Comparison of ENCODE assay signal across 17 cellular contexts in the genomic region with DNA sequence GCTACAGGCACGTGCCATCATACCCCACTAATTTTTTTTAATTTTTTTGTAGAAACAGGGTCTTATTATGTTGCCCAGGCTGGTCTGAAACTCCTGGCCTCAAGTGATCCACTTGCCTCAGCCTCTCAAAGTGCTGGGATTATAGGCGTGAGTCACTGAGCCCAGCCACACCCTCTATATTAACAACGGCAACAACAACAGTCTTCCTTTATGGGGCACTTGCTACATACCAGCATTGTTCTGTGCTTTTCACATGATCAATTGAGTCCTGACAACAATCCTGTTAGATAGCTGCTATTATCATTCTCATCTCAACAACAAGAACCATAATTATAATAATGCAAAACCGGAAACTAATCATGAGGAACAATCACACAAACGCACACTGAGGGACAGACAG. TPM values are rescaled to one million over a fixed set of nuclear protein-coding genes. Genes with fewer than 3 reads are reported as not detected.
DNase-seq lines count a peak whose midpoint lies in the region; ATAC-seq and TF ChIP-seq lines count a peak whose summit lies in the region.
"Had no signal": no experiment of that assay in that cellular context is flagged by ENCODE, and none has a peak within 500 bp of the region (broad histone marks: within the 10 kb centered on the region; RNA-seq: fewer than 3 reads in every experiment).

No MANE protein-coding gene starts in this region.

- H3K4me3 ChIP-seq in adipocyte (ENCODE audit: low read length): no peak overlapping the region
- H3K4me3 ChIP-seq: thoracic aorta had no signal

- no peaks in the 10 kb centered on the region for H3K9me3 ChIP-seq in adipocyte (ENCODE audit: control insufficient read depth, low read length)
- H3K9me3 ChIP-seq: thoracic aorta had no signal

- DNase-seq in HT1080 (ENCODE audit: low read depth) (peak; percentile 64), adipocyte (ENCODE audit: low read depth) (peak; percentile 72), left colon (no peak), amniotic stem cell (lab: John Stamatoyannopoulos, UW) (no peak), NCI-H1092 (lab: John Stamatoyannopoulos, UW) (no peak)
- no peak for DNase-seq in activated naive CD4-positive, alpha-beta T cell treated with Interleukin-2 at 50 U/mL for 16 hours
- DNase-seq in stimulated activated naive CD8-positive, alpha-beta T cell treated with anti-CD3 and anti-CD28 coated beads, Interleukin-15, Interleukin-2, amounts not matched to agents 100 U/mL and 50 U/mL, for 24 hours: no peak
- DNase-seq: aorta; effector memory CD8-positive, alpha-beta T cell; KG1; NCI-H2227 treated with DMSO at 0.1 percent for 48 hours; retina had no signal

- peak; percentile 92 for ATAC-seq in left colon
- ATAC-seq in stimulated activated naive CD8-positive, alpha-beta T cell treated with anti-CD3 and anti-CD28 coated beads, Interleukin-15, Interleukin-2, amounts not matched to agents 100 U/mL and 50 U/mL, for 24 hours: no peak
- ATAC-seq: effector memory CD8-positive, alpha-beta T cell had no signal

- peaks cover 40% of the 10 kb centered on the region for H3K36me3 ChIP-seq in adipocyte (ENCODE audit: control insufficient read depth, insufficient read depth, low read length, severe bottlenecking)

- peaks cover 10% of the 10 kb centered on the region for H3K4me1 ChIP-seq in adipocyte (ENCODE audit: control insufficient read depth, insufficient read depth, low read length)

- no peak for TF ChIP-seq CTCF in 22Rv1 (IDR thresholded peaks at IDR 0.05)

- peak overlapping the region; percentile 73 for H3K27ac ChIP-seq in 22Rv1
- H3K27ac ChIP-seq: VCaP had no signal

- H3K27me3 ChIP-seq in adipocyte (replicated peaks; ENCODE audit: control insufficient read depth, insufficient read depth, low read length): no peaks in the 10 kb centered on the region

- no peak overlapping the region for H3K9ac ChIP-seq in adipocyte (ENCODE audit: low read length)

- intact Hi-C loops in left colon (cut with DNase I, micrococcal nuclease): no loop called here

RNA-seq across cellular contexts. Expression of gene ARL5C, which starts 12.6 kb away (rescaled TPM):
- not detected in 2 replicates for total RNA-seq in HT1080 (2014; rRNA removed; shearing (Covaris generic))
- polyA plus RNA-seq in HT1080 (2015; cell fraction: cytosol; rRNA removed): not detected in 2 replicates
- not detected in 2 replicates for polyA plus RNA-seq in HT1080 (2015; cell fraction: nucleus; rRNA removed)
- total RNA-seq in left colon: under 1 TPM in 1 of 2 donors, not detected in 1; 0.56 TPM
- total RNA-seq: mononuclear cell had no signal
- polyA plus RNA-seq: AG04450, aorta had no signal

RNA-seq across cellular contexts. Expression of gene CACNB1, which starts 19.0 kb away (rescaled TPM):
- total RNA-seq in HT1080 (2014; rRNA removed; shearing (Covaris generic)): 5.2 and 5.9 TPM in 2 replicates
- 3.1 and 4.7 TPM in 2 replicates for polyA plus RNA-seq in HT1080 (2015; cell fraction: cytosol; rRNA removed)
- 32.7 and 34.0 TPM in 2 replicates for polyA plus RNA-seq in HT1080 (2015; cell fraction: nucleus; rRNA removed)
- total RNA-seq in left colon: 10 to 100 TPM; 12.7 to 16.1 TPM

RNA-seq across cellular contexts. Expression of gene RPL19, which starts 21.6 kb away (rescaled TPM):
- 2,537 and 3,132 TPM in 2 replicates for total RNA-seq in HT1080 (2014; rRNA removed; shearing (Covaris generic))
- 2,968 and 3,516 TPM in 2 replicates for polyA plus RNA-seq in HT1080 (2015; cell fraction: cytosol; rRNA removed)
- polyA plus RNA-seq in HT1080 (2015; cell fraction: nucleus; rRNA removed): 1,144 and 1,284 TPM in 2 replicates
- total RNA-seq in left colon: 1,000 to 10,000 TPM; 1,376 to 1,435 TPM

RNA-seq across cellular contexts. Expression of gene PLXDC1, which starts 27.1 kb away (rescaled TPM):
- total RNA-seq in HT1080 (2014; rRNA removed; shearing (Covaris generic)): 0.13 TPM in 1 of 2 replicates, not detected in the other
- not detected in 2 replicates for polyA plus RNA-seq in HT1080 (2015; cell fraction: cytosol; rRNA removed)
- 1.4 TPM in 1 of 2 replicates, not detected in the other for polyA plus RNA-seq in HT1080 (2015; cell fraction: nucleus; rRNA removed)
- total RNA-seq in left colon: 1 to 10 TPM; 2.3 to 5.0 TPM

RNA-seq across cellular contexts. Expression of gene STAC2, which starts 47.2 kb away (rescaled TPM):
- total RNA-seq in HT1080 (2014; rRNA removed; shearing (Covaris generic)): not detected in 2 replicates
- 0.03 TPM in 1 of 2 replicates, not detected in the other for polyA plus RNA-seq in HT1080 (2015; cell fraction: cytosol; rRNA removed)
- polyA plus RNA-seq in HT1080 (2015; cell fraction: nucleus; rRNA removed): 0.10 TPM in 1 of 2 replicates, not detected in the other
- under 1 TPM in 1 of 2 donors, not detected in 1; 0.17 TPM for total RNA-seq in left colon
- total RNA-seq: mononuclear cell had no signal
- polyA plus RNA-seq: AG04450 had no signal

Comparison
In these comparisons a context has a peak if more than half of its experiments do, and no peak if none do; other contexts are left out.
1. DNase-seq: peak in HT1080 (single experiment) and adipocyte (single experiment); none in left colon (0 of 2), amniotic stem cell (single experiment), activated naive CD4-positive, alpha-beta T cell treated with Interleukin-2 at 50 U/mL for 16 hours (single experiment), stimulated activated naive CD8-positive, alpha-beta T cell treated with anti-CD3 and anti-CD28 coated beads, Interleukin-15, Interleukin-2, amounts not matched to agents 100 U/mL and 50 U/mL, for 24 hours (single experiment) and NCI-H1092 (single experiment).